In genomic region chr10:32953277-32953927, GRCh38 we compare ENCODE assay signal across 11 cellular contexts. TPM values are rescaled to one million over a fixed set of nuclear protein-coding genes. Genes with fewer than 3 reads are reported as not detected.
DNase-seq lines count a peak whose midpoint lies in the region; ATAC-seq, FAIRE-seq and TF ChIP-seq lines count a peak whose summit lies in the region.
"Had no signal": no experiment of that assay in that cellular context is flagged by ENCODE, and none has a peak within 500 bp of the region (broad histone marks: within the 10 kb centered on the region; RNA-seq: fewer than 3 reads in every experiment).

No MANE protein-coding gene starts in this region.

- ATAC-seq in A549, result peak in 1 of 2 experiments; percentile 9; a peak in 3 of 6 replicates
- ATAC-seq in left lobe of liver, result no peak
- ATAC-seq in GM19328 (IDR thresholded peaks at IDR 0.05; ENCODE audit: unreplicated experiment), result no peak
- ATAC-seq in GM19455 (IDR thresholded peaks at IDR 0.05; ENCODE audit: unreplicated experiment), result no peak
- no peak for ATAC-seq in HG02973 (IDR thresholded peaks at IDR 0.05; ENCODE audit: unreplicated experiment)

- no peak for TF ChIP-seq POLR2A in A549 (IDR thresholded peaks at IDR 0.05; ENCODE audit: low read length)

- H3K36me3 ChIP-seq in HUES6 (ENCODE audit: control insufficient read depth, insufficient read depth, low read length) (peaks cover 5% of the 10 kb centered on the region; the same call in 1 of the 2 replicates), mesenchymal stem cell (ENCODE audit: control insufficient read depth in 1 of 2, insufficient read depth in 2 of 2, low read depth in 1 of 2, low read length in 2 of 2) (peaks cover 3 to 16% of the 10 kb centered on the region in 2 experiments)

- no peaks in the 10 kb centered on the region for H3K9me3 Mint-ChIP-seq in chondrocyte (ENCODE audit: low read depth)

- peak overlapping the region in 1 of 2 experiments; percentile 42 for H3K23ac ChIP-seq in mesenchymal stem cell (ENCODE audit: low read length in 2 of 2)

- no peaks in the 10 kb centered on the region for H3K27me3 ChIP-seq in HUES6 (ENCODE audit: control insufficient read depth, insufficient read depth, low read length)
- H3K27me3 ChIP-seq in mesenchymal stem cell (ENCODE audit: control insufficient read depth in 1 of 2, insufficient read depth in 1 of 2, low read length in 2 of 2), result no peaks in the 10 kb centered on the region

- H3K27me3 Mint-ChIP-seq in chondrocyte (ENCODE audit: low read depth), result no peaks in the 10 kb centered on the region

- peak overlapping the region; percentile 82 for H3K27ac Mint-ChIP-seq in chondrocyte (ENCODE audit: unreplicated experiment)

- CTCF ChIA-PET in A549 (lab: Yijun Ruan, JAX), result interaction anchor here (1.0 to 7.0 kb wide), 4 partner anchors 18 to 55 kb away, joined by 3 to 59 read pairs (median 9); no protein-coding TSS in a partner anchor

- no peak overlapping the region for H3K9ac ChIP-seq in HUES6 (ENCODE audit: low read length)
- H3K9ac ChIP-seq in mesenchymal stem cell (ENCODE audit: low read length), result peak overlapping the region; percentile 99

- no peak overlapping the region for H2AFZ ChIP-seq in mesenchymal stem cell (ENCODE audit: low read depth, low read length)

- DNase-seq in A549 (ENCODE audit: low read depth in 1 of 2, low spot score in 1 of 2) (peak in 1 of 2 experiments; percentile 54), chondrocyte (ENCODE audit: low spot score) (no peak), mesenchymal stem cell (no peak), left lobe of liver (ENCODE audit: low spot score) (no peak)
- DNase-seq: amygdala, islet precursor cell, NCI-H1092 treated with DMSO at 0.1 percent for 48 hours had no signal

- H2BK12ac ChIP-seq in mesenchymal stem cell (ENCODE audit: low read length in 2 of 2), result no peak overlapping the region

- H3K79me1 ChIP-seq in mesenchymal stem cell (replicated peaks; ENCODE audit: low read length, poor library complexity, severe bottlenecking), result no peaks in the 10 kb centered on the region

- H2AK5ac ChIP-seq in mesenchymal stem cell (ENCODE audit: low read length, severe bottlenecking), result peak overlapping the region; percentile 15

- no peak overlapping the region for H4K8ac ChIP-seq in mesenchymal stem cell (ENCODE audit: low read length)

- TF ChIP-seq EP300 in A549 (IDR thresholded peaks at IDR 0.05), result no peak

- H2BK5ac ChIP-seq in mesenchymal stem cell (ENCODE audit: low read depth, low read length, poor library complexity, severe bottlenecking), result no peak overlapping the region

- no peak overlapping the region for H2BK120ac ChIP-seq in mesenchymal stem cell (ENCODE audit: low read depth, low read length)

- POLR2A ChIA-PET in A549 (lab: Yijun Ruan, JAX), result interaction anchor here (1.0 to 6.1 kb wide), 6 partner anchors 15 to 56 kb away, joined by 3 to 103 read pairs (median 8); no protein-coding TSS in a partner anchor

- H3K27ac ChIP-seq in A549 (peak overlapping the region; percentile 99 to 100), HUES6 (ENCODE audit: low read depth, low read length) (no peak overlapping the region), mesenchymal stem cell (ENCODE audit: low read length, poor library complexity, severe bottlenecking) (peak overlapping the region; percentile 69)

- no peak overlapping the region for H3K4ac ChIP-seq in mesenchymal stem cell (ENCODE audit: low read depth in 1 of 2, low read length in 2 of 2)

- no peaks in the 10 kb centered on the region for H3K36me3 Mint-ChIP-seq in chondrocyte (ENCODE audit: low read depth)

- H3K4me1 Mint-ChIP-seq in chondrocyte (ENCODE audit: low read depth), result peaks cover 80% of the 10 kb centered on the region

- TF ChIP-seq CTCF in A549 (IDR thresholded peaks at IDR 0.05) (no peak), chondrocyte (IDR thresholded peaks at IDR 0.05) (no peak)

- 4% methylated on average over 6 of the region's 6 CpGs for WGBS in A549 (ENCODE audit: missing lambda C conversion rate)
- 46% methylated on average over 6 of the region's 6 CpGs for WGBS in mesenchymal stem cell

- no peak overlapping the region for H3K18ac ChIP-seq in mesenchymal stem cell (ENCODE audit: low read depth in 1 of 2, low read length in 2 of 2)

- H3K4me3 ChIP-seq in A549 (peak overlapping the region; percentile 74), HUES6 (ENCODE audit: low read depth, low read length) (peak overlapping the region; percentile 27; the same call in 1 of the 2 replicates), mesenchymal stem cell (ENCODE audit: insufficient read depth in 1 of 2, low read depth in 1 of 2, low read length in 2 of 2) (peak overlapping the region in 1 of 2 experiments; percentile 90)

- H2BK15ac ChIP-seq in mesenchymal stem cell (ENCODE audit: low read depth, poor library complexity, severe bottlenecking), result no peak overlapping the region

- no peak overlapping the region for H3K14ac ChIP-seq in mesenchymal stem cell (ENCODE audit: low read length in 2 of 2)

- peak; percentile 86 for FAIRE-seq in A549 (lab: Jason Lieb, UNC)

- H3K4me2 ChIP-seq in A549 (peak overlapping the region; percentile 97), mesenchymal stem cell (ENCODE audit: low read length, poor library complexity, severe bottlenecking) (peak overlapping the region; percentile 46)

- H3K4me1 ChIP-seq in A549, result peaks cover 55% of the 10 kb centered on the region
- H3K4me1 ChIP-seq in HUES6 (ENCODE audit: control insufficient read depth, insufficient read depth, low read length), result peaks cover 76% of the 10 kb centered on the region
- H3K4me1 ChIP-seq in mesenchymal stem cell (ENCODE audit: control insufficient read depth, insufficient read depth, low read depth, low read length), result no peaks in the 10 kb centered on the region

- TF ChIP-seq RAD21 in A549 (conservative IDR thresholded peaks at IDR 0.05 in 1 of 2, IDR thresholded peaks at IDR 0.05 in 1 of 2), result no peak

- H3K4me3 Mint-ChIP-seq in chondrocyte (ENCODE audit: unreplicated experiment), result peak overlapping the region; percentile 77

- H4K91ac ChIP-seq in mesenchymal stem cell (ENCODE audit: low read length), result no peak overlapping the region

- H3K9me3 ChIP-seq in A549 (no peaks in the 10 kb centered on the region), HUES6 (ENCODE audit: control insufficient read depth, insufficient read depth, low read depth, low read length) (no peaks in the 10 kb centered on the region), mesenchymal stem cell (ENCODE audit: control insufficient read depth, low read length) (no peaks in the 10 kb centered on the region)

TF ChIP-seq in A549, 52 proteins besides CTCF, POLR2A, EP300 and RAD21:
- TF ChIP-seq TP53 (CRISPR knock-in tag; IDR thresholded peaks at IDR 0.05), result no peak
- 0 out of 4 replicates have a peak, but pooled peaks of 1 of the 2 experiments have one; percentile 3 for TF ChIP-seq CEBPB (IDR thresholded peaks at IDR 0.05)
- no peak for TF ChIP-seq SREBF2 (IDR thresholded peaks at IDR 0.05)
- 0 out of 5 replicates have a peak, but pooled peaks have one; percentile 13 to 17 for TF ChIP-seq JUN (IDR thresholded peaks at IDR 0.05)

RNA-seq across cellular contexts. Expression of gene ITGB1, which starts 4.6 kb away (rescaled TPM):
- polyA plus RNA-seq in A549 (2011; rRNA removed) (1,667 and 2,408 TPM in 2 replicates), A549 (2017; fragmentation: RNase III; extraction: RNeasy Plus Mini Kit Qiagen cat#74134 plus additional on column Dnase treatment) (1,270 to 1,281 TPM (median 1,270 TPM) in 3 replicates)
- polyA plus RNA-seq in A549 (2012; cell fraction: cytosol; rRNA removed), result 320 and 370 TPM in 2 replicates
- 214 and 381 TPM in 2 replicates for polyA plus RNA-seq in A549 (2012; cell fraction: nucleus; rRNA removed)
- polyA minus RNA-seq in A549 (2011; rRNA and poly(A)+ RNA removed), result 799 and 821 TPM in 2 replicates
- total RNA-seq in chondrocyte (951 to 1,280 TPM (median 1,183 TPM) in 3 replicates), left lobe of liver (142 TPM)
- polyA plus RNA-seq in mesenchymal stem cell (2013, experiment 1 of 2), result 1,059 TPM
- polyA plus RNA-seq in mesenchymal stem cell (2013, experiment 2 of 2), result 1,073 TPM
